ENCODE assay signal across 15 cellular contexts in genomic region chr10:15140640-15141039, GRCh38. TPM values are rescaled to one million over a fixed set of nuclear protein-coding genes. Genes with fewer than 3 reads are reported as not detected.
DNase-seq lines count a peak whose midpoint lies in the region; ATAC-seq and TF ChIP-seq lines count a peak whose summit lies in the region.
"Had no signal": no experiment of that assay in that cellular context is flagged by ENCODE, and none has a peak within 500 bp of the region (broad histone marks: within the 10 kb centered on the region; RNA-seq: fewer than 3 reads in every experiment).

No MANE protein-coding gene starts in this region.

- H3K36me3 Mint-ChIP-seq in CD4-positive, alpha-beta memory T cell = peaks cover 25 to 44% of the 10 kb centered on the region in 2 donors
- H3K36me3 Mint-ChIP-seq in naive B cell (peaks cover 0 to 4% of the 10 kb centered on the region in 2 donors), osteocyte (ENCODE audit: unreplicated experiment) (peaks cover 16% of the 10 kb centered on the region)

- no peak for DNase-seq in CD4-positive, alpha-beta memory T cell
- peak in 32 of 56 donors; percentile 2 to 59 (median 13) for DNase-seq in amygdala (lab: John Stamatoyannopoulos, UW)
- no peak for DNase-seq in naive B cell
- no peak for DNase-seq in NCI-H2107 treated with DMSO at 0.1 percent for 48 hours (lab: John Stamatoyannopoulos, UW; ENCODE audit: unreplicated experiment)
- no peak for DNase-seq in osteocyte (ENCODE audit: extremely low spot score, unreplicated experiment)
- DNase-seq in smooth muscle cell (lab: John Stamatoyannopoulos, UW; ENCODE audit: unreplicated experiment) = no peak
- DNase-seq: BE2C, HFFc6 had no signal

- H3K27ac Mint-ChIP-seq in CD4-positive, alpha-beta memory T cell = peak overlapping the region in 4 of 7 donors; percentile 22 to 57 (median 38)
- H3K27ac Mint-ChIP-seq in naive B cell (peak overlapping the region; percentile 72 to 98 (median 96)), osteocyte (ENCODE audit: unreplicated experiment) (no peak overlapping the region)
- H3K27ac Mint-ChIP-seq: activated naive CD4-positive, alpha-beta T cell treated with anti-CD3 and anti-CD28 coated beads for 36 hours; HFFc6 had no signal

- TF ChIP-seq CTCF in osteocyte (IDR thresholded peaks at IDR 0.05) (no peak), smooth muscle cell (IDR thresholded peaks at IDR 0.05; ENCODE audit: borderline replicate concordance, insufficient read depth, poor library complexity, severe bottlenecking) (no peak)

- peaks cover 11% of the 10 kb centered on the region for H3K36me3 ChIP-seq in CD4-positive, alpha-beta memory T cell (ENCODE audit: insufficient read depth, low read length)
- H3K36me3 ChIP-seq in KOPT-K1 (ENCODE audit: insufficient read depth, low read length) (peaks cover 3% of the 10 kb centered on the region; the same call in 1 of the 2 replicates), smooth muscle cell (ENCODE audit: low read depth) (no peaks in the 10 kb centered on the region)
- H3K36me3 ChIP-seq: BE2C, SJCRH30 had no signal

- peaks cover 12% of the 10 kb centered on the region for H3K79me2 ChIP-seq in smooth muscle cell (ENCODE audit: low read depth)

- no peaks in the 10 kb centered on the region for H3K9me3 Mint-ChIP-seq in CD4-positive, alpha-beta memory T cell
- H3K9me3 Mint-ChIP-seq in naive B cell (no peaks in the 10 kb centered on the region), osteocyte (ENCODE audit: unreplicated experiment) (no peaks in the 10 kb centered on the region)
- H3K9me3 Mint-ChIP-seq: activated naive CD4-positive, alpha-beta T cell treated with anti-CD3 and anti-CD28 coated beads for 36 hours; HFFc6 had no signal

- peaks cover 27 to 49% (median 42%) of the 10 kb centered on the region in 4 donors for H3K4me1 Mint-ChIP-seq in CD4-positive, alpha-beta memory T cell
- H3K4me1 Mint-ChIP-seq in naive B cell (peaks cover 24 to 37% (median 27%) of the 10 kb centered on the region in 3 donors), osteocyte (ENCODE audit: unreplicated experiment) (no peaks in the 10 kb centered on the region)

- H3K27me3 ChIP-seq in CD4-positive, alpha-beta memory T cell (ENCODE audit: insufficient read depth, low read length) = no peaks in the 10 kb centered on the region
- H3K27me3 ChIP-seq in smooth muscle cell (ENCODE audit: low read depth) = no peaks in the 10 kb centered on the region
- H3K27me3 ChIP-seq: BE2C, SJCRH30, suprapubic skin had no signal

- POLR2A ChIA-PET in CD4-positive, alpha-beta memory T cell (lab: Charles Lee; ENCODE audit: partially characterized antibody) = interaction anchor here (0.6 to 2.2 kb wide), 3 partner anchors 28 to 171 kb away, joined by 3 to 12 read pairs (median 3); partner anchors contain the start of gene NMT2

- peak overlapping the region in 1 of 8 donors; percentile 63 for H3K4me3 Mint-ChIP-seq in CD4-positive, alpha-beta memory T cell
- H3K4me3 Mint-ChIP-seq in naive B cell (peak overlapping the region; percentile 58 to 88 (median 76)), osteocyte (ENCODE audit: unreplicated experiment) (no peak overlapping the region)
- H3K4me3 Mint-ChIP-seq: HFFc6 had no signal

- no peaks in the 10 kb centered on the region for H3K9me3 ChIP-seq in CD4-positive, alpha-beta memory T cell (ENCODE audit: control insufficient read depth in 1 of 2, low read length in 2 of 2)
- no peaks in the 10 kb centered on the region for H3K9me3 ChIP-seq in KOPT-K1 (ENCODE audit: insufficient read depth, low read length, poor library complexity, severe bottlenecking)
- H3K9me3 ChIP-seq in smooth muscle cell (replicated peaks; ENCODE audit: low read depth) = no peaks in the 10 kb centered on the region
- H3K9me3 ChIP-seq: BE2C, SJCRH30, suprapubic skin had no signal

- no peak overlapping the region for H3K27ac ChIP-seq in CD4-positive, alpha-beta memory T cell (ENCODE audit: low read depth, low read length)
- H3K27ac ChIP-seq in KOPT-K1 (ENCODE audit: low read depth, low read length, poor library complexity, severe bottlenecking) (peak overlapping the region; percentile 59), smooth muscle cell (ENCODE audit: low read depth) (no peak overlapping the region)
- H3K27ac ChIP-seq: parathyroid adenoma, SJCRH30, suprapubic skin had no signal

- H3K27me3 Mint-ChIP-seq in CD4-positive, alpha-beta memory T cell = no peaks in the 10 kb centered on the region
- no peaks in the 10 kb centered on the region for H3K27me3 Mint-ChIP-seq in naive B cell
- H3K27me3 Mint-ChIP-seq in osteocyte (ENCODE audit: unreplicated experiment) = no peaks in the 10 kb centered on the region

- intact Hi-C loops in CD4-positive, alpha-beta memory T cell (cut with micrococcal nuclease) = no loop called here

- H3K9ac ChIP-seq in smooth muscle cell (ENCODE audit: low read depth) = no peak overlapping the region
- H3K9ac ChIP-seq: parathyroid adenoma had no signal

- H3K4me1 ChIP-seq in CD4-positive, alpha-beta memory T cell (ENCODE audit: insufficient read depth, low read length) = peaks cover 28% of the 10 kb centered on the region
- peaks cover 7% of the 10 kb centered on the region for H3K4me1 ChIP-seq in smooth muscle cell (ENCODE audit: low read depth)
- H3K4me1 ChIP-seq: BE2C, SJCRH30, suprapubic skin had no signal

- no peak overlapping the region for H3K4me3 ChIP-seq in CD4-positive, alpha-beta memory T cell (ENCODE audit: low read length in 2 of 2)
- no peak overlapping the region for H3K4me3 ChIP-seq in smooth muscle cell
- H3K4me3 ChIP-seq: SJCRH30, suprapubic skin had no signal

- no peaks in the 10 kb centered on the region for H3F3A ChIP-seq in smooth muscle cell (ENCODE audit: low read depth)

- ATAC-seq in naive B cell (ENCODE audit: low read depth in 2 of 2) (no peak), GM21737 (IDR thresholded peaks at IDR 0.05; ENCODE audit: unreplicated experiment) (no peak)

- 96% methylated on average over 8 of the region's 8 CpGs for WGBS in smooth muscle cell (ENCODE audit: low lambda C conversion rate)

- CTCF ChIA-PET in CD4-positive, alpha-beta memory T cell (lab: Charles Lee; ENCODE audit: partially characterized antibody) = interaction anchor here (1.1 to 2.3 kb wide), 4 partner anchors 27 to 69 kb away, joined by 3 to 7 read pairs (median 5); partner anchors contain the start of gene NMT2

- H3K4me2 ChIP-seq in smooth muscle cell = no peak overlapping the region

- H4K20me1 ChIP-seq in smooth muscle cell (ENCODE audit: low read depth) = peaks cover 26% of the 10 kb centered on the region

- H2AFZ ChIP-seq in smooth muscle cell (ENCODE audit: low read depth) = no peak overlapping the region
- H2AFZ ChIP-seq: parathyroid adenoma had no signal

RNA-seq across cellular contexts. Expression of gene NMT2, which starts 27.9 kb away (rescaled TPM):
- 100 to 1,000 TPM in 1 of 2 experiments, 10 to 100 TPM in 1; 98.6 to 101 TPM for total RNA-seq in CD4-positive, alpha-beta memory T cell
- polyA plus RNA-seq in CD4-positive, alpha-beta memory T cell = 10 to 100 TPM; 38.7 to 56.1 TPM
- polyA plus RNA-seq in naive B cell (ENCODE audit: low read depth in 6 of 6) (1 to 10 TPM; 3.7 to 7.3 (median 5.4) TPM), smooth muscle cell (7.4 and 9.5 TPM in 2 replicates)
- total RNA-seq in osteocyte (15.0 and 17.4 TPM in 2 replicates), smooth muscle cell (9.4 and 15.4 TPM in 2 replicates)

RNA-seq across cellular contexts. Expression of gene RPP38, which starts 43.5 kb away (rescaled TPM):
- 10 to 100 TPM; 19.8 to 21.8 TPM for total RNA-seq in CD4-positive, alpha-beta memory T cell
- polyA plus RNA-seq in CD4-positive, alpha-beta memory T cell = 10 to 100 TPM; 33.1 to 34.6 TPM
- 10 to 100 TPM; 21.0 to 37.8 (median 30.4) TPM for polyA plus RNA-seq in naive B cell (ENCODE audit: low read depth in 6 of 6)
- 13.7 and 17.9 TPM in 2 replicates for total RNA-seq in osteocyte
- total RNA-seq in smooth muscle cell = 11.5 and 12.3 TPM in 2 replicates
- polyA plus RNA-seq in smooth muscle cell = 18.0 and 23.2 TPM in 2 replicates

RNA-seq across cellular contexts. Expression of gene ACBD7, which starts 52.1 kb away (rescaled TPM):
- not detected for total RNA-seq in CD4-positive, alpha-beta memory T cell
- polyA plus RNA-seq in CD4-positive, alpha-beta memory T cell = not detected
- polyA plus RNA-seq in naive B cell (ENCODE audit: low read depth in 6 of 6) (not detected), smooth muscle cell (0.33 TPM in 1 of 2 replicates, not detected in the other)
- total RNA-seq in osteocyte (0.73 and 0.86 TPM in 2 replicates), smooth muscle cell (0.22 TPM in 1 of 2 replicates, not detected in the other)
- total RNA-seq: cardiac septum, suprapubic skin had no signal

Comparison
In these comparisons a context has a peak if more than half of its experiments do, and no peak if none do; other contexts are left out.
1. DNase-seq: peak in amygdala (32 of 56); none in CD4-positive, alpha-beta memory T cell (0 of 5), naive B cell (single experiment), NCI-H2107 treated with DMSO at 0.1 percent for 48 hours (single experiment), osteocyte (single experiment) and smooth muscle cell (single experiment).